In genomic region chr16:85897384-85897783, GRCh38 we compare ENCODE assay signal across 15 cellular contexts. TPM values are rescaled to one million over a fixed set of nuclear protein-coding genes. Genes with fewer than 3 reads are reported as not detected.
DNase-seq lines count a peak whose midpoint lies in the region; ATAC-seq and TF ChIP-seq lines count a peak whose summit lies in the region.
"Had no signal": no experiment of that assay in that cellular context is flagged by ENCODE, and none has a peak within 500 bp of the region (broad histone marks: within the 10 kb centered on the region; RNA-seq: fewer than 3 reads in every experiment).

No MANE protein-coding gene starts in this region.

- H3K27ac ChIP-seq in RWPE2 (ENCODE audit: poor library complexity, severe bottlenecking) = no peak overlapping the region
- H3K27ac ChIP-seq: psoas muscle had no signal

- no peaks in the 10 kb centered on the region for H3K36me3 ChIP-seq in RWPE2 (ENCODE audit: low read depth)

- H3K27ac Mint-ChIP-seq in activated CD4-positive, alpha-beta T cell treated with anti-CD3 and anti-CD28 coated beads, Interleukin-2, amount 10 ng/mL, durations not matched to agents 24 days and 14 days = no peak overlapping the region
- H3K27ac Mint-ChIP-seq in natural killer cell = no peak overlapping the region
- H3K27ac Mint-ChIP-seq: activated T-helper 17 cell treated with anti-CD3 and anti-CD28 coated beads, Interleukin-2, amount 50 U/mL, for 72 hours had no signal

- H3K9me3 ChIP-seq in RWPE2 (ENCODE audit: severe bottlenecking) = no peaks in the 10 kb centered on the region
- H3K9me3 ChIP-seq: psoas muscle had no signal

- no peak for DNase-seq in activated CD4-positive, alpha-beta T cell treated with anti-CD3 and anti-CD28 coated beads, Interleukin-2, amount 10 ng/mL, durations not matched to agents 24 days and 14 days
- DNase-seq in activated CD4-positive, alpha-beta T cell treated with anti-CD3 and anti-CD28 coated beads, Interleukin-2, amount 50 U/mL, for 4 hours = no peak
- DNase-seq in GM20000 (ENCODE audit: low spot score) = no peak
- no peak for DNase-seq in RWPE2 (ENCODE audit: low spot score)
- no peak for DNase-seq in natural killer cell
- DNase-seq in NCI-H1694 treated with DMSO at 0.1 percent for 48 hours (lab: John Stamatoyannopoulos, UW) = no peak
- no peak for DNase-seq in stimulated activated CD4-positive, alpha-beta T cell treated with anti-CD3 and anti-CD28 coated beads, Interleukin-4, amount 100 ng/mL, for 24 hours
- DNase-seq: foreskin melanocyte, H7, NCI-H1436, NCI-H526 treated with DMSO at 0.1 percent for 48 hours, psoas muscle, Right ventricle myocardium superior had no signal

- peak; percentile 33 for TF ChIP-seq CTCF in GM20000 (IDR thresholded peaks at IDR 0.05; ENCODE audit: extremely low read depth, missing control alignments)
- TF ChIP-seq CTCF in RWPE2 (IDR thresholded peaks at IDR 0.05; ENCODE audit: poor library complexity, severe bottlenecking) = peak; percentile 21
- TF ChIP-seq CTCF in natural killer cell (IDR thresholded peaks at IDR 0.05) = no peak

- H3K4me3 ChIP-seq in RWPE2 (ENCODE audit: severe bottlenecking) = no peak overlapping the region

- intact Hi-C loops in activated CD4-positive, alpha-beta T cell treated with anti-CD3 and anti-CD28 coated beads, Interleukin-2, amount 10 ng/mL, durations not matched to agents 24 days and 14 days (cut with micrococcal nuclease) = no loop called here
- intact Hi-C loops in natural killer cell (cut with micrococcal nuclease) = loop anchor here (5.0 kb wide), 1 partner anchor 90 kb away; no protein-coding TSS in a partner anchor

- H3K4me1 ChIP-seq in RWPE2 (ENCODE audit: insufficient read depth, poor library complexity, severe bottlenecking) = no peaks in the 10 kb centered on the region

- ATAC-seq in RWPE2 (ENCODE audit: low read depth) (no peak; the same call in 2 of the 3 replicates), natural killer cell (no peak), GM21367 (IDR thresholded peaks at IDR 0.05; ENCODE audit: unreplicated experiment) (no peak)
- ATAC-seq: activated T-helper 17 cell treated with anti-CD3 and anti-CD28 coated beads, Interleukin-2, amount 50 U/mL, for 72 hours; psoas muscle had no signal

- H3K36me3 Mint-ChIP-seq in activated CD4-positive, alpha-beta T cell treated with anti-CD3 and anti-CD28 coated beads, Interleukin-2, amount 10 ng/mL, durations not matched to agents 24 days and 14 days (ENCODE audit: low read depth) = peaks cover 25% of the 10 kb centered on the region
- H3K36me3 Mint-ChIP-seq in natural killer cell = no peaks in the 10 kb centered on the region

- H3K4me1 Mint-ChIP-seq in activated CD4-positive, alpha-beta T cell treated with anti-CD3 and anti-CD28 coated beads, Interleukin-2, amount 10 ng/mL, durations not matched to agents 24 days and 14 days = peaks cover 36% of the 10 kb centered on the region
- peaks cover 44 to 45% of the 10 kb centered on the region in 2 donors for H3K4me1 Mint-ChIP-seq in natural killer cell

- peak overlapping the region; percentile 61 for H3K4me3 Mint-ChIP-seq in activated CD4-positive, alpha-beta T cell treated with anti-CD3 and anti-CD28 coated beads, Interleukin-2, amount 10 ng/mL, durations not matched to agents 24 days and 14 days
- H3K4me3 Mint-ChIP-seq in natural killer cell = peak overlapping the region; percentile 96

- H3K9me3 Mint-ChIP-seq in activated CD4-positive, alpha-beta T cell treated with anti-CD3 and anti-CD28 coated beads, Interleukin-2, amount 10 ng/mL, durations not matched to agents 24 days and 14 days = no peaks in the 10 kb centered on the region
- no peaks in the 10 kb centered on the region for H3K9me3 Mint-ChIP-seq in natural killer cell
- H3K9me3 Mint-ChIP-seq: activated T-helper 17 cell treated with anti-CD3 and anti-CD28 coated beads, Interleukin-2, amount 50 U/mL, for 72 hours had no signal

- peaks cover 25% of the 10 kb centered on the region for H3K27me3 Mint-ChIP-seq in activated CD4-positive, alpha-beta T cell treated with anti-CD3 and anti-CD28 coated beads, Interleukin-2, amount 10 ng/mL, durations not matched to agents 24 days and 14 days
- no peaks in the 10 kb centered on the region for H3K27me3 Mint-ChIP-seq in natural killer cell (ENCODE audit: low read depth in 2 of 2)

- H3K27me3 ChIP-seq in RWPE2 (ENCODE audit: insufficient read depth, poor library complexity, severe bottlenecking) = peaks cover 74% of the 10 kb centered on the region

RNA-seq across cellular contexts. Expression of gene IRF8, which starts 1.6 kb away (rescaled TPM):
- 235 and 248 TPM in 2 replicates for total RNA-seq in activated CD4-positive, alpha-beta T cell treated with anti-CD3 and anti-CD28 coated beads, Interleukin-2, amount 10 ng/mL, durations not matched to agents 24 days and 14 days
- total RNA-seq in natural killer cell = 100 to 1,000 TPM; 101 to 167 (median 122) TPM
